In genomic region chr10:124654686-124655085, GRCh38 we compare ENCODE assay signal across 13 cellular contexts.
A peak's percentile ranks its signal among the peaks of the same experiment; 100 is the strongest.
DNase-seq lines count a peak whose midpoint lies in the region; ATAC-seq and TF ChIP-seq lines count a peak whose summit lies in the region.
"Had no signal": no experiment of that assay in that cellular context is flagged by ENCODE, and none has a peak within 500 bp of the region (broad histone marks: within the 10 kb centered on the region; RNA-seq: fewer than 3 reads in every experiment).

No MANE protein-coding gene starts in this region.

- no peak for ATAC-seq in memory B cell (ENCODE audit: low read depth)
- ATAC-seq: SK-N-SH treated with all-trans-retinoic acid at 6 μM for 48 hours had no signal

- no peak overlapping the region for H3K4me3 ChIP-seq in foreskin fibroblast (ENCODE audit: low read depth in 1 of 2, low read length in 2 of 2)

- no peaks in the 10 kb centered on the region for H3K9me3 Mint-ChIP-seq in memory B cell
- H3K9me3 Mint-ChIP-seq: activated T-helper 1 cell treated with anti-CD3 and anti-CD28 coated beads, Interleukin-12 subunit alpha, Interleukin-12 subunit beta, Interleukin-2, Interleukin-4 antibody, amounts not matched to agents 30 ng/mL and 10 ng/mL and 1 ng/mL, durations not matched to agents 14 hours and 24 hours and 36 hours had no signal

- H3K36me3 Mint-ChIP-seq in memory B cell, result peaks cover 5% of the 10 kb centered on the region

- no peak for TF ChIP-seq CTCF in foreskin fibroblast (IDR thresholded peaks at IDR 0.05; ENCODE audit: low read depth, low read length)

- peaks cover 73% of the 10 kb centered on the region for H3K4me1 Mint-ChIP-seq in memory B cell

- H3K27ac ChIP-seq in caudate nucleus (ENCODE audit: low read depth, low read length), result peak overlapping the region; percentile 63
- peak overlapping the region; percentile 96 for H3K27ac ChIP-seq in temporal lobe (ENCODE audit: low read depth, low read length)

- DNase-seq in NCI-H69 (lab: John Stamatoyannopoulos, UW) (peak; percentile 36), caudate nucleus (lab: John Stamatoyannopoulos, UW) (no peak), memory B cell (ENCODE audit: low spot score in 2 of 2) (no peak), foreskin fibroblast (no peak), NCI-H510A treated with DMSO at 0.1 percent for 48 hours (lab: John Stamatoyannopoulos, UW) (no peak), 8988T (no peak)
- DNase-seq: activated CD4-positive, CD25-positive, alpha-beta regulatory T cell; DMS 273 treated with DMSO at 0.1 percent for 48 hours; KBM-7; NCI-H187 treated with DMSO at 0.1 percent for 48 hours had no signal

- no peaks in the 10 kb centered on the region for H3K27me3 Mint-ChIP-seq in memory B cell

- no peak overlapping the region for H3K4me3 Mint-ChIP-seq in memory B cell
- H3K4me3 Mint-ChIP-seq: activated T-helper 1 cell treated with anti-CD3 and anti-CD28 coated beads, Interleukin-12 subunit alpha, Interleukin-12 subunit beta, Interleukin-2, Interleukin-4 antibody, amounts not matched to agents 30 ng/mL and 10 ng/mL and 1 ng/mL, durations not matched to agents 14 hours and 24 hours and 36 hours had no signal

- H3K27ac Mint-ChIP-seq in memory B cell, result peak overlapping the region; percentile 67
- H3K27ac Mint-ChIP-seq: activated T-helper 1 cell treated with anti-CD3 and anti-CD28 coated beads, Interleukin-12 subunit alpha, Interleukin-12 subunit beta, Interleukin-2, Interleukin-4 antibody, amounts not matched to agents 30 ng/mL and 10 ng/mL and 1 ng/mL, durations not matched to agents 14 hours and 24 hours and 36 hours had no signal
